In genomic region chr1:61808968-61809367, GRCh38 we compare ENCODE assay signal across 1 cellular context.
TF ChIP-seq lines count a peak whose summit lies in the region.

No MANE protein-coding gene starts in this region.

TF ChIP-seq in HepG2, 621 proteins besides CTCF, POLR2A, EP300 and RAD21 (continued from another document):
- TF ChIP-seq MLXIP (CRISPR knock-in tag; IDR thresholded peaks at IDR 0.05; ENCODE audit: borderline replicate concordance) (no peak), DMTF1 (CRISPR knock-in tag; IDR thresholded peaks at IDR 0.05) (no peak)
